Comparison of ENCODE assay signal across 8 cellular contexts in genomic region chr10:60238408-60239100, GRCh38.
DNase-seq lines count a peak whose midpoint lies in the region; ATAC-seq and TF ChIP-seq lines count a peak whose summit lies in the region.

No MANE protein-coding gene starts in this region.

- H3K9ac ChIP-seq in SU-DHL-6 (ENCODE audit: low read length), result peak overlapping the region; percentile 93

- H2AFZ ChIP-seq in SU-DHL-6 (ENCODE audit: low read depth, low read length, severe bottlenecking), result peak overlapping the region; percentile 5

- peak; percentile 41 for DNase-seq in activated CD4-positive, alpha-beta T cell treated with anti-CD3 and anti-CD28 coated beads for 36 hours
- no peak for DNase-seq in activated CD4-positive, alpha-beta T cell treated with anti-CD3 and anti-CD28 coated beads, Interleukin-2, amount 50 U/mL, for 4 hours
- peak in 30 of 42 donors; percentile 8 to 72 (median 32) for DNase-seq in head of caudate nucleus
- DNase-seq in stimulated activated naive B cell treated with anti-CD40 and anti-IgM and Interleukin-4, amounts not matched to agents 10 μg/mL and 1 μg/mL and 100 μg/mL, for 72 hours, result peak; percentile 33
- DNase-seq in DMS79 (lab: John Stamatoyannopoulos, UW), result no peak

- peaks cover 5% of the 10 kb centered on the region for H3K36me3 Mint-ChIP-seq in activated CD4-positive, alpha-beta T cell treated with anti-CD3 and anti-CD28 coated beads for 36 hours (ENCODE audit: low read depth)
- peaks cover 0 to 4% of the 10 kb centered on the region in 2 donors for H3K36me3 Mint-ChIP-seq in stimulated activated naive B cell treated with anti-CD40 and anti-IgM and Interleukin-4, amounts not matched to agents 10 μg/mL and 1 μg/mL and 100 μg/mL, for 72 hours

- H3K27me3 ChIP-seq in SU-DHL-6 (ENCODE audit: low read length), result no peaks in the 10 kb centered on the region

- no peaks in the 10 kb centered on the region for H3K27me3 Mint-ChIP-seq in activated CD4-positive, alpha-beta T cell treated with anti-CD3 and anti-CD28 coated beads for 36 hours
- no peaks in the 10 kb centered on the region for H3K27me3 Mint-ChIP-seq in stimulated activated naive B cell treated with anti-CD40 and anti-IgM and Interleukin-4, amounts not matched to agents 10 μg/mL and 1 μg/mL and 100 μg/mL, for 72 hours

- peaks cover 33% of the 10 kb centered on the region for H3K4me1 Mint-ChIP-seq in activated CD4-positive, alpha-beta T cell treated with anti-CD3 and anti-CD28 coated beads for 36 hours
- H3K4me1 Mint-ChIP-seq in stimulated activated naive B cell treated with anti-CD40 and anti-IgM and Interleukin-4, amounts not matched to agents 10 μg/mL and 1 μg/mL and 100 μg/mL, for 72 hours, result peaks cover 32 to 48% of the 10 kb centered on the region in 2 donors

- H3F3A ChIP-seq in SU-DHL-6 (ENCODE audit: insufficient read depth), result peaks cover 67% of the 10 kb centered on the region

- H3K36me3 ChIP-seq in SU-DHL-6 (ENCODE audit: low read length), result peaks cover 3% of the 10 kb centered on the region; the same call in 1 of the 2 replicates

- POLR2A ChIA-PET in activated CD4-positive, alpha-beta T cell treated with anti-CD3 and anti-CD28 coated beads for 36 hours (lab: Charles Lee), result interaction anchor here (0.6 to 1.1 kb wide), 4 partner anchors 46 to 545 kb away, joined by 3 to 10 read pairs (median 4); partner anchors contain the start of gene CDK1

- peak; percentile 72 for ATAC-seq in activated CD4-positive, alpha-beta T cell treated with anti-CD3 and anti-CD28 coated beads for 36 hours
- ATAC-seq in GM19467 (IDR thresholded peaks at IDR 0.05; ENCODE audit: unreplicated experiment) (peak; percentile 39), HG03432 (IDR thresholded peaks at IDR 0.05; ENCODE audit: unreplicated experiment) (peak; percentile 51)
- peak; percentile 53 to 59 for ATAC-seq in stimulated activated naive B cell treated with anti-CD40 and anti-IgM and Interleukin-4, amounts not matched to agents 10 μg/mL and 1 μg/mL and 100 μg/mL, for 72 hours (replicated peaks)

- H3K27ac Mint-ChIP-seq in activated CD4-positive, alpha-beta T cell treated with anti-CD3 and anti-CD28 coated beads for 36 hours, result peak overlapping the region; percentile 61
- H3K27ac Mint-ChIP-seq in stimulated activated naive B cell treated with anti-CD40 and anti-IgM and Interleukin-4, amounts not matched to agents 10 μg/mL and 1 μg/mL and 100 μg/mL, for 72 hours, result peak overlapping the region; percentile 91

- no peaks in the 10 kb centered on the region for H3K9me3 Mint-ChIP-seq in activated CD4-positive, alpha-beta T cell treated with anti-CD3 and anti-CD28 coated beads for 36 hours (ENCODE audit: low read depth)
- peaks cover 0 to 1% of the 10 kb centered on the region in 2 donors for H3K9me3 Mint-ChIP-seq in stimulated activated naive B cell treated with anti-CD40 and anti-IgM and Interleukin-4, amounts not matched to agents 10 μg/mL and 1 μg/mL and 100 μg/mL, for 72 hours

- no peaks in the 10 kb centered on the region for H3K9me3 ChIP-seq in SU-DHL-6 (ENCODE audit: insufficient read depth, low read length)

- CTCF ChIA-PET in activated CD4-positive, alpha-beta T cell treated with anti-CD3 and anti-CD28 coated beads for 36 hours (lab: Charles Lee), result interaction anchor here (0.6 to 1.8 kb wide), 12 partner anchors 10 to 1696 kb away, joined by 3 to 5 read pairs (median 4); no protein-coding TSS in a partner anchor

- H3K4me3 Mint-ChIP-seq in activated CD4-positive, alpha-beta T cell treated with anti-CD3 and anti-CD28 coated beads for 36 hours, result peak overlapping the region; percentile 48
- peak overlapping the region; percentile 67 to 73 for H3K4me3 Mint-ChIP-seq in stimulated activated naive B cell treated with anti-CD40 and anti-IgM and Interleukin-4, amounts not matched to agents 10 μg/mL and 1 μg/mL and 100 μg/mL, for 72 hours

- H3K79me2 ChIP-seq in SU-DHL-6 (ENCODE audit: insufficient read depth, low read length), result peaks cover 20% of the 10 kb centered on the region; the same call in 1 of the 2 replicates

- TF ChIP-seq CTCF in SU-DHL-6 (IDR thresholded peaks at IDR 0.05; ENCODE audit: insufficient read depth, low read length, poor library complexity, severe bottlenecking), result peak; percentile 79

- peak overlapping the region; percentile 60 for H3K4me3 ChIP-seq in SU-DHL-6 (ENCODE audit: insufficient read depth, low read length, poor library complexity, severe bottlenecking)

- H3K9me2 ChIP-seq in SU-DHL-6 (replicated peaks; ENCODE audit: insufficient read depth, low read length), result no peaks in the 10 kb centered on the region

- H4K20me1 ChIP-seq in SU-DHL-6 (ENCODE audit: low read depth, low read length), result no peaks in the 10 kb centered on the region

- intact Hi-C loops in activated CD4-positive, alpha-beta T cell treated with anti-CD3 and anti-CD28 coated beads for 36 hours (cut with DNase I, micrococcal nuclease), result loop anchor here (1.0 to 10.0 kb wide), 10 partner anchors 196 to 536 kb away; partner anchors contain the start of genes CCDC6 (in 2 of the 2) and CDK1 (in 2 of the 2)
- intact Hi-C loops in head of caudate nucleus (cut with DNase I), result no loop called here

- H3K27ac ChIP-seq in SU-DHL-6 (ENCODE audit: low read depth, low read length), result peak overlapping the region; percentile 100

- peak overlapping the region; percentile 100 for H3K4me2 ChIP-seq in SU-DHL-6 (ENCODE audit: low read depth, low read length, poor library complexity, severe bottlenecking)

Comparison
In these comparisons a context has a peak if more than half of its experiments do, and no peak if none do; other contexts are left out.
1. DNase-seq: peak in activated CD4-positive, alpha-beta T cell treated with anti-CD3 and anti-CD28 coated beads for 36 hours (single experiment), head of caudate nucleus (30 of 42) and stimulated activated naive B cell treated with anti-CD40 and anti-IgM and Interleukin-4, amounts not matched to agents 10 μg/mL and 1 μg/mL and 100 μg/mL, for 72 hours (single experiment); none in activated CD4-positive, alpha-beta T cell treated with anti-CD3 and anti-CD28 coated beads, Interleukin-2, amount 50 U/mL, for 4 hours (0 of 2) and DMS79 (single experiment).
2. Peak in every context shown above with its lines, with median percentiles within 50 percentile points of each other: ATAC-seq.